ENCODE assay signal across 4 cellular contexts in genomic region chr17:66989579-66989978, GRCh38. TPM values are rescaled to one million over a fixed set of nuclear protein-coding genes. Genes with fewer than 3 reads are reported as not detected.
"Had no signal": no experiment of that assay in that cellular context is flagged by ENCODE, and none has a peak within 500 bp of the region (broad histone marks: within the 10 kb centered on the region; RNA-seq: fewer than 3 reads in every experiment).

No MANE protein-coding gene starts in this region.

- ATAC-seq: GM12878 had no signal

- DNase-seq: GDM1, GF-D8 had no signal

- H3K4me3 ChIP-seq: GM12878 had no signal

RNA-seq across cellular contexts. Expression of gene CACNG1, which starts 54.8 kb away (rescaled TPM):
- total RNA-seq: G401, GM12878 had no signal
- polyA plus RNA-seq: GM12878 had no signal
